In genomic region chr1:105793541-105794146, GRCh38 we compare ENCODE assay signal across 8 cellular contexts.
DNase-seq lines count a peak whose midpoint lies in the region; ATAC-seq, FAIRE-seq and TF ChIP-seq lines count a peak whose summit lies in the region.

No MANE protein-coding gene starts in this region.

- H3K79me2 ChIP-seq in keratinocyte (ENCODE audit: control insufficient read depth, insufficient read depth, low read length), result no peaks in the 10 kb centered on the region

- H3K4me1 Mint-ChIP-seq in activated T-cell treated with anti-CD3 and anti-CD28 coated beads, Interleukin-2, amount 50 U/mL, for 72 hours (ENCODE audit: low read depth), result no peaks in the 10 kb centered on the region
- no peaks in the 10 kb centered on the region for H3K4me1 Mint-ChIP-seq in activated T-cell treated with anti-CD3 and anti-CD28 coated beads, Interleukin-2, amount 50 U/mL, for 24 hours (ENCODE audit: low read depth)
- no peaks in the 10 kb centered on the region for H3K4me1 Mint-ChIP-seq in WTC11

- FAIRE-seq in keratinocyte (lab: Jason Lieb, UNC), result no peak

- no peak overlapping the region for H3K27ac ChIP-seq in keratinocyte (ENCODE audit: control insufficient read depth, insufficient read depth, low read length)

- no peaks in the 10 kb centered on the region for H3K36me3 ChIP-seq in keratinocyte (ENCODE audit: control insufficient read depth in 2 of 2, extremely low read depth in 1 of 2, insufficient read depth in 2 of 2, low read length in 2 of 2)

- no peak overlapping the region for H3K4me3 Mint-ChIP-seq in activated T-cell treated with anti-CD3 and anti-CD28 coated beads, Interleukin-2, amount 50 U/mL, for 72 hours
- H3K4me3 Mint-ChIP-seq in activated T-cell treated with anti-CD3 and anti-CD28 coated beads, Interleukin-2, amount 50 U/mL, for 24 hours, result no peak overlapping the region
- no peak overlapping the region for H3K4me3 Mint-ChIP-seq in WTC11

- no peaks in the 10 kb centered on the region for H3K27me3 Mint-ChIP-seq in activated T-cell treated with anti-CD3 and anti-CD28 coated beads, Interleukin-2, amount 50 U/mL, for 72 hours (ENCODE audit: low read depth)
- no peaks in the 10 kb centered on the region for H3K27me3 Mint-ChIP-seq in activated T-cell treated with anti-CD3 and anti-CD28 coated beads, Interleukin-2, amount 50 U/mL, for 24 hours
- H3K27me3 Mint-ChIP-seq in WTC11 (ENCODE audit: low read depth), result no peaks in the 10 kb centered on the region

- H3K27ac Mint-ChIP-seq in activated T-cell treated with anti-CD3 and anti-CD28 coated beads, Interleukin-2, amount 50 U/mL, for 72 hours, result no peak overlapping the region
- H3K27ac Mint-ChIP-seq in activated T-cell treated with anti-CD3 and anti-CD28 coated beads, Interleukin-2, amount 50 U/mL, for 24 hours, result no peak overlapping the region
- H3K27ac Mint-ChIP-seq in WTC11, result no peak overlapping the region

- TF ChIP-seq CTCF in WTC11 (IDR thresholded peaks at IDR 0.05), result peak; percentile 38
- peak; percentile 17 to 53 (median 43) for TF ChIP-seq CTCF in keratinocyte (optimal IDR thresholded peaks at IDR 0.05 in 1 of 3, IDR thresholded peaks at IDR 0.05 in 1 of 3, conservative IDR thresholded peaks at IDR 0.05 in 1 of 3; ENCODE audit: extremely low read depth in 1 of 3, insufficient read depth in 2 of 3, low read length in 3 of 3)

- no peaks in the 10 kb centered on the region for H3K4me1 ChIP-seq in keratinocyte (ENCODE audit: control insufficient read depth, extremely low read depth, insufficient read depth, low read length)

- H3K27me3 ChIP-seq in keratinocyte (ENCODE audit: control insufficient read depth, extremely low read depth, insufficient read depth, low read length), result no peaks in the 10 kb centered on the region

- H3K9me3 ChIP-seq in keratinocyte (ENCODE audit: control insufficient read depth, low read depth, low read length), result no peaks in the 10 kb centered on the region

- POLR2A ChIA-PET in WTC11 (lab: Charles Lee), result no interaction called here

- no peak overlapping the region for H2AFZ ChIP-seq in keratinocyte (ENCODE audit: control insufficient read depth, low read length)

- no peak overlapping the region for H3K9ac ChIP-seq in keratinocyte (ENCODE audit: control insufficient read depth, extremely low read depth, insufficient read depth, low read length)

- CTCF ChIA-PET in WTC11 (lab: Charles Lee), result interaction anchor here (0.6 to 1.3 kb wide), 4 partner anchors 14 to 1921 kb away, joined by 3 read pairs; no protein-coding TSS in a partner anchor

- H3K4me3 ChIP-seq in keratinocyte (ENCODE audit: control insufficient read depth in 2 of 3, extremely low read depth in 1 of 3, insufficient read depth in 2 of 3, low read depth in 1 of 3, low read length in 3 of 3), result no peak overlapping the region

- H3K36me3 Mint-ChIP-seq in activated T-cell treated with anti-CD3 and anti-CD28 coated beads, Interleukin-2, amount 50 U/mL, for 72 hours (ENCODE audit: insufficient read depth in 2 of 2), result peaks cover 0 to 4% of the 10 kb centered on the region in 2 donors
- no peaks in the 10 kb centered on the region for H3K36me3 Mint-ChIP-seq in activated T-cell treated with anti-CD3 and anti-CD28 coated beads, Interleukin-2, amount 50 U/mL, for 24 hours (ENCODE audit: low read depth)
- no peaks in the 10 kb centered on the region for H3K36me3 Mint-ChIP-seq in WTC11

- no peak overlapping the region for H3K4me2 ChIP-seq in keratinocyte (ENCODE audit: control insufficient read depth, extremely low read depth, insufficient read depth, low read depth, low read length)

- H4K20me1 ChIP-seq in keratinocyte (ENCODE audit: control insufficient read depth, extremely low read depth, insufficient read depth, low read length), result no peaks in the 10 kb centered on the region

- dilution Hi-C loops in keratinocyte (cut with MboI; ENCODE audit: extremely low pct_ligation_motif_present, low sequenced_read_pairs), result no loop called here

- peaks cover 0 to 3% of the 10 kb centered on the region in 2 donors for H3K9me3 Mint-ChIP-seq in activated T-cell treated with anti-CD3 and anti-CD28 coated beads, Interleukin-2, amount 50 U/mL, for 72 hours
- peaks cover 6% of the 10 kb centered on the region for H3K9me3 Mint-ChIP-seq in activated T-cell treated with anti-CD3 and anti-CD28 coated beads, Interleukin-2, amount 50 U/mL, for 24 hours
- peaks cover 9% of the 10 kb centered on the region; the same call in 1 of the 2 replicates for H3K9me3 Mint-ChIP-seq in WTC11

- no peak for ATAC-seq in activated T-cell treated with anti-CD3 and anti-CD28 coated beads, Interleukin-2, amount 50 U/mL, for 72 hours (replicated peaks in 1 of 2)
- ATAC-seq in HG02571 (IDR thresholded peaks at IDR 0.05; ENCODE audit: unreplicated experiment), result peak; percentile 65
- peak; percentile 60; the same call in 1 of the 2 replicates for ATAC-seq in WTC11
- ATAC-seq in HG03280 (IDR thresholded peaks at IDR 0.05; ENCODE audit: unreplicated experiment), result no peak
- no peak for ATAC-seq in GM18502 (IDR thresholded peaks at IDR 0.05; ENCODE audit: poor library complexity, unreplicated experiment)

- DNase-seq in activated T-cell treated with anti-CD3 and anti-CD28 coated beads, Interleukin-2, amount 50 U/mL, for 72 hours, result peak; percentile 4 to 13
- DNase-seq in activated T-cell treated with anti-CD3 and anti-CD28 coated beads, Interleukin-2, amount 50 U/mL, for 24 hours, result no peak
- DNase-seq in NCI-H2029 (lab: John Stamatoyannopoulos, UW), result peak; percentile 42
- peak; percentile 63 for DNase-seq in WTC11 (ENCODE audit: low spot score)
- DNase-seq in keratinocyte (ENCODE audit: low read depth, low spot score), result no peak

- no peaks in the 10 kb centered on the region for H3K9me1 ChIP-seq in keratinocyte (ENCODE audit: control insufficient read depth, extremely low read depth, insufficient read depth, low read length)

TF ChIP-seq in WTC11, 78 proteins besides CTCF, POLR2A, EP300 and RAD21:
- TF ChIP-seq ZBTB21 (CRISPR knock-in tag; IDR thresholded peaks at IDR 0.05; ENCODE audit: borderline replicate concordance) (no peak), MYBL2 (CRISPR knock-in tag; IDR thresholded peaks at IDR 0.05) (no peak), OVOL2 (CRISPR knock-in tag; IDR thresholded peaks at IDR 0.05; ENCODE audit: borderline replicate concordance) (no peak), NR3C1 (CRISPR knock-in tag; conservative IDR thresholded peaks at IDR 0.05; ENCODE audit: low read depth) (no peak), ZNF671 (CRISPR knock-in tag; IDR thresholded peaks at IDR 0.05) (no peak), NFATC4 (CRISPR knock-in tag; IDR thresholded peaks at IDR 0.05) (no peak), ZNF232 (CRISPR knock-in tag; IDR thresholded peaks at IDR 0.05) (no peak), GRHL2 (CRISPR knock-in tag; IDR thresholded peaks at IDR 0.05; ENCODE audit: insufficient replicate concordance, severe bottlenecking) (no peak), GTF2I (CRISPR knock-in tag; conservative IDR thresholded peaks at IDR 0.05) (no peak), ERG (CRISPR knock-in tag; IDR thresholded peaks at IDR 0.05) (no peak), ZNF416 (CRISPR knock-in tag; IDR thresholded peaks at IDR 0.05) (no peak), CREB1 (CRISPR knock-in tag; IDR thresholded peaks at IDR 0.05) (no peak), SMAD4 (CRISPR knock-in tag; IDR thresholded peaks at IDR 0.05) (no peak), JUN (CRISPR knock-in tag; IDR thresholded peaks at IDR 0.05) (no peak), ZNF138 (CRISPR knock-in tag; conservative IDR thresholded peaks at IDR 0.05) (no peak), ATF1 (CRISPR knock-in tag; IDR thresholded peaks at IDR 0.05) (no peak), ZNF317 (CRISPR knock-in tag; IDR thresholded peaks at IDR 0.05; ENCODE audit: borderline replicate concordance, low read depth) (no peak), RORB (CRISPR knock-in tag; IDR thresholded peaks at IDR 0.05) (no peak), HMGA2 (CRISPR knock-in tag; IDR thresholded peaks at IDR 0.05) (no peak), FOXK1 (CRISPR knock-in tag; IDR thresholded peaks at IDR 0.05) (no peak)
TF ChIP-seq in WTC11: peak in this region for 0.

Comparison
In these comparisons a context has a peak if more than half of its experiments do, and no peak if none do; other contexts are left out.
1. DNase-seq: peak in activated T-cell treated with anti-CD3 and anti-CD28 coated beads, Interleukin-2, amount 50 U/mL, for 72 hours (2 of 2), NCI-H2029 (single experiment) and WTC11 (single experiment); none in activated T-cell treated with anti-CD3 and anti-CD28 coated beads, Interleukin-2, amount 50 U/mL, for 24 hours (single experiment) and keratinocyte (single experiment).
2. ATAC-seq: peak in HG02571 (single experiment) and WTC11 (single experiment); none in activated T-cell treated with anti-CD3 and anti-CD28 coated beads, Interleukin-2, amount 50 U/mL, for 72 hours (0 of 2), HG03280 (single experiment) and GM18502 (single experiment).